9 cellular contexts compared by ENCODE assay signal in the genomic region with DNA sequence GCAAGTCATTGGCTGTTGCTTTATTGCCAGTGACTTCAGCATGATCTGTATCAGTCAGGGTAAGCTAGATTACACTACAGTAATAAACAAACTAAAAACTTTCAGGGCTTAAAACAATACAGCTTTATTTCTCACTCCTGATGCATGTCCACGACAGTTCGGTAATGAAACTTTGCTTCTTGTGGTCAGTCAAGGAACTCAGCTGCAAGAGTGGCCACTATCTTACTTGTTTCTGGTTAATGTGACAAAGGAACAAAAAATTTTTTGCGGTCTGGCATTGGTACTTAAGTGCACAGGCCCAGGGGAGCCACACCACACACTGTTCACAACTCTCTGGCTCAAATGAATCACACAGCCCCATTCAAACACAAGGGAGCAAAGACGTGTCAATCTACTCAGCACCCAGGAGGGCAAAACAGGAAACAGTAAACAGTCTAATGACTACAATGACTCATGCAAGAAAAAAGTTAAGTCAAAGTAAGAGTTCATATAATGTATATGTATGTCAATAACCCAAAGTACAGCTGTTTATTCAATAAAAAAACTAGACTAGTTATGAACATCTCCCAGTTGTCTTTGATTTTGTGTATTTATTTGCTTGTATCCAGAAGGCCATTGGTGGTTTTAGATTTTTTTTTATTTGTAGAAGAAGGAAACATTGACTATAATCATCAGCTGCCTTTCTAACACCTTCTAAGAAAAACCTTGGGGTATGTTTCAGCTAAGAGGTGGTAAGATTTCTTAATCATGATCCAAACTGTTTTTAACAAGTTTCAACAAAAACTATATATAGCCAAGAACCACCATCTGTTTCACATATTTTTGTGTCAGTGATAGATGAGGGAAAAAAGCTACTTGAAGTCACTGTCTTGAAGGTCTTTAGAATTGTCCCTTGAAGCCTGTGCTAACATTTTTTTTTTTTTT.
DNase-seq lines count a peak whose midpoint lies in the region; ATAC-seq and TF ChIP-seq lines count a peak whose summit lies in the region.
"Had no signal": no experiment of that assay in that cellular context is flagged by ENCODE, and none has a peak within 500 bp of the region (broad histone marks: within the 10 kb centered on the region; RNA-seq: fewer than 3 reads in every experiment).

No MANE protein-coding gene starts in this region.

- H3K27ac Mint-ChIP-seq in CD4-positive, CD25-positive, alpha-beta regulatory T cell = peak overlapping the region; percentile 4 to 39 (median 28)
- peak overlapping the region; percentile 79 for H3K27ac Mint-ChIP-seq in activated CD4-positive, alpha-beta T cell treated with anti-CD3 and anti-CD28 coated beads, Interleukin-2, amount 10 ng/mL, durations not matched to agents 7 days and 5 days

- no peaks in the 10 kb centered on the region for H3K36me3 ChIP-seq in CD4-positive, CD25-positive, alpha-beta regulatory T cell (ENCODE audit: control insufficient read depth, insufficient read depth, low read length)
- no peaks in the 10 kb centered on the region for H3K36me3 ChIP-seq in thyroid gland

- no peak overlapping the region for H3K4me3 Mint-ChIP-seq in CD4-positive, CD25-positive, alpha-beta regulatory T cell
- no peak overlapping the region for H3K4me3 Mint-ChIP-seq in activated CD4-positive, alpha-beta T cell treated with anti-CD3 and anti-CD28 coated beads, Interleukin-2, amount 10 ng/mL, durations not matched to agents 7 days and 5 days

- 63 to 65% methylated on average over 4 of the region's 4 CpGs for WGBS in thyroid gland, 2 donors

- H3K27me3 ChIP-seq in CD4-positive, CD25-positive, alpha-beta regulatory T cell (ENCODE audit: control insufficient read depth, insufficient read depth, low read length) = no peaks in the 10 kb centered on the region
- no peaks in the 10 kb centered on the region for H3K27me3 ChIP-seq in thyroid gland

- no peaks in the 10 kb centered on the region for H3K36me3 Mint-ChIP-seq in CD4-positive, CD25-positive, alpha-beta regulatory T cell
- peaks cover 6% of the 10 kb centered on the region for H3K36me3 Mint-ChIP-seq in activated CD4-positive, alpha-beta T cell treated with anti-CD3 and anti-CD28 coated beads, Interleukin-2, amount 10 ng/mL, durations not matched to agents 7 days and 5 days (ENCODE audit: low read depth)

- H3K27me3 Mint-ChIP-seq in CD4-positive, CD25-positive, alpha-beta regulatory T cell = peaks cover 3% of the 10 kb centered on the region
- peaks cover 4% of the 10 kb centered on the region for H3K27me3 Mint-ChIP-seq in activated CD4-positive, alpha-beta T cell treated with anti-CD3 and anti-CD28 coated beads, Interleukin-2, amount 10 ng/mL, durations not matched to agents 7 days and 5 days

- intact Hi-C loops in thyroid gland (cut with DNase I) = no loop called here

- H3K4me3 ChIP-seq in CD4-positive, CD25-positive, alpha-beta regulatory T cell (ENCODE audit: low read depth, low read length) = no peak overlapping the region
- H3K4me3 ChIP-seq in thyroid gland (replicated peaks in 1 of 3) = no peak overlapping the region

- peak; percentile 92 to 98 for ATAC-seq in CD4-positive, CD25-positive, alpha-beta regulatory T cell (ENCODE audit: low read depth in 2 of 2)
- ATAC-seq in GM19455 (IDR thresholded peaks at IDR 0.05; ENCODE audit: unreplicated experiment) (peak; percentile 100), HG03457 (IDR thresholded peaks at IDR 0.05; ENCODE audit: unreplicated experiment) (peak; percentile 99)

- POLR2A ChIA-PET in activated CD4-positive, alpha-beta T cell treated with anti-CD3 and anti-CD28 coated beads, Interleukin-2, amount 10 ng/mL, durations not matched to agents 7 days and 5 days (lab: Charles Lee) = no interaction called here

- no peak for TF ChIP-seq CTCF in thyroid gland (IDR thresholded peaks at IDR 0.05)

- H3K4me1 Mint-ChIP-seq in CD4-positive, CD25-positive, alpha-beta regulatory T cell = peaks cover 0 to 11% (median 6%) of the 10 kb centered on the region in 4 donors
- peaks cover 29% of the 10 kb centered on the region for H3K4me1 Mint-ChIP-seq in activated CD4-positive, alpha-beta T cell treated with anti-CD3 and anti-CD28 coated beads, Interleukin-2, amount 10 ng/mL, durations not matched to agents 7 days and 5 days

- CTCF ChIA-PET in activated CD4-positive, alpha-beta T cell treated with anti-CD3 and anti-CD28 coated beads, Interleukin-2, amount 10 ng/mL, durations not matched to agents 7 days and 5 days (lab: Charles Lee) = interaction anchor here (0.6 to 2.6 kb wide), 12 partner anchors 8 to 175 kb away, joined by 3 to 13 read pairs (median 4); partner anchors contain the start of gene FAM3C

- no peaks in the 10 kb centered on the region for H3K4me1 ChIP-seq in CD4-positive, CD25-positive, alpha-beta regulatory T cell (ENCODE audit: control insufficient read depth, insufficient read depth, low read length, poor library complexity, severe bottlenecking)
- no peaks in the 10 kb centered on the region for H3K4me1 ChIP-seq in thyroid gland
- H3K4me1 ChIP-seq: parathyroid adenoma had no signal

- no peak for TF ChIP-seq POLR2A in thyroid gland (IDR thresholded peaks at IDR 0.05)

- DNase-seq in CD4-positive, CD25-positive, alpha-beta regulatory T cell = peak in 2 of 3 donors; percentile 4 to 85
- peak; percentile 52 for DNase-seq in activated CD4-positive, alpha-beta T cell treated with anti-CD3 and anti-CD28 coated beads, Interleukin-2, amount 10 ng/mL, durations not matched to agents 7 days and 5 days
- DNase-seq in fibroblast of peridontal ligament (ENCODE audit: extremely low read depth) (peak; percentile 94), thyroid gland (no peak), NCI-H187 treated with DMSO at 0.1 percent for 48 hours (lab: John Stamatoyannopoulos, UW) (no peak)
- peak; percentile 50 for DNase-seq in stimulated activated CD4-positive, alpha-beta T cell treated with anti-CD3 and anti-CD28 coated beads, Interleukin-15, amount 100 ng/mL, for 24 hours

- peaks cover 0 to 3% (median 0%) of the 10 kb centered on the region in 7 donors for H3K9me3 Mint-ChIP-seq in CD4-positive, CD25-positive, alpha-beta regulatory T cell
- H3K9me3 Mint-ChIP-seq in activated CD4-positive, alpha-beta T cell treated with anti-CD3 and anti-CD28 coated beads, Interleukin-2, amount 10 ng/mL, durations not matched to agents 7 days and 5 days = no peaks in the 10 kb centered on the region

- H3K9me3 ChIP-seq in CD4-positive, CD25-positive, alpha-beta regulatory T cell (ENCODE audit: control insufficient read depth in 2 of 2, low read length in 2 of 2) = no peaks in the 10 kb centered on the region
- no peaks in the 10 kb centered on the region for H3K9me3 ChIP-seq in thyroid gland

- no peak overlapping the region for H3K27ac ChIP-seq in CD4-positive, CD25-positive, alpha-beta regulatory T cell (ENCODE audit: insufficient read depth, low read length, poor library complexity, severe bottlenecking)
- no peak overlapping the region for H3K27ac ChIP-seq in thyroid gland
- H3K27ac ChIP-seq: parathyroid adenoma had no signal

Comparison
In these comparisons a context has a peak if more than half of its experiments do, and no peak if none do; other contexts are left out.
1. DNase-seq: peak in CD4-positive, CD25-positive, alpha-beta regulatory T cell (2 of 3), activated CD4-positive, alpha-beta T cell treated with anti-CD3 and anti-CD28 coated beads, Interleukin-2, amount 10 ng/mL, durations not matched to agents 7 days and 5 days (single experiment), fibroblast of peridontal ligament (single experiment) and stimulated activated CD4-positive, alpha-beta T cell treated with anti-CD3 and anti-CD28 coated beads, Interleukin-15, amount 100 ng/mL, for 24 hours (single experiment); none in thyroid gland (0 of 2) and NCI-H187 treated with DMSO at 0.1 percent for 48 hours (single experiment).
2. Peak in every context shown above with its lines, with median percentiles within 50 percentile points of each other: ATAC-seq.